Comparison of ENCODE assay signal across 9 cellular contexts in genomic region chr20:35791823-35792222, GRCh38. TPM values are rescaled to one million over a fixed set of nuclear protein-coding genes. Genes with fewer than 3 reads are reported as not detected.
DNase-seq lines count a peak whose midpoint lies in the region; ATAC-seq, FAIRE-seq and TF ChIP-seq lines count a peak whose summit lies in the region.
"Had no signal": no experiment of that assay in that cellular context is flagged by ENCODE, and none has a peak within 500 bp of the region (broad histone marks: within the 10 kb centered on the region; RNA-seq: fewer than 3 reads in every experiment).

No MANE protein-coding gene starts in this region.

- no peak overlapping the region for H2AFZ ChIP-seq in astrocyte (ENCODE audit: low read depth, low read length)

- H3K4me2 ChIP-seq in astrocyte (ENCODE audit: low read length): peak overlapping the region; percentile 48

- ATAC-seq in memory B cell (ENCODE audit: low read depth) (no peak), GM21423 (IDR thresholded peaks at IDR 0.05; ENCODE audit: unreplicated experiment) (no peak)

- TF ChIP-seq CTCF in astrocyte (IDR thresholded peaks at IDR 0.05; ENCODE audit: insufficient read depth, low read depth, low read length): no peak

- H3K36me3 Mint-ChIP-seq in astrocyte (ENCODE audit: low read depth, unreplicated experiment): peaks cover 6% of the 10 kb centered on the region
- peaks cover 8% of the 10 kb centered on the region for H3K36me3 Mint-ChIP-seq in memory B cell

- no peaks in the 10 kb centered on the region for H3K27me3 ChIP-seq in astrocyte (ENCODE audit: insufficient read depth, low read length)

- no peaks in the 10 kb centered on the region for H3K27me3 Mint-ChIP-seq in astrocyte (ENCODE audit: low read depth, unreplicated experiment)
- H3K27me3 Mint-ChIP-seq in memory B cell: no peaks in the 10 kb centered on the region

- no peaks in the 10 kb centered on the region for H3K36me3 ChIP-seq in astrocyte (ENCODE audit: insufficient read depth, low read length)

- H3K79me2 ChIP-seq in astrocyte (ENCODE audit: insufficient read depth, low read length): peaks cover 49% of the 10 kb centered on the region

- H3K4me1 ChIP-seq in astrocyte (ENCODE audit: insufficient read depth, low read length): peaks cover 7% of the 10 kb centered on the region

- H3K9ac ChIP-seq in astrocyte (ENCODE audit: low read length): peak overlapping the region; percentile 49

- H4K20me1 ChIP-seq in astrocyte (ENCODE audit: insufficient read depth, low read length): peaks cover 19% of the 10 kb centered on the region

- DNase-seq in AG08395 (ENCODE audit: low spot score): peak; percentile 72
- peak; percentile 82 for DNase-seq in HS-5 (ENCODE audit: low read depth)
- peak; percentile 91 for DNase-seq in astrocyte (ENCODE audit: low read depth)
- no peak for DNase-seq in memory B cell (ENCODE audit: low spot score in 2 of 2)
- DNase-seq in NCI-H774 (lab: John Stamatoyannopoulos, UW): no peak
- DNase-seq in H4 (ENCODE audit: low spot score): no peak
- DNase-seq in GM12892 (ENCODE audit: insufficient read length): no peak

- H3K4me3 Mint-ChIP-seq in astrocyte (ENCODE audit: unreplicated experiment) (no peak overlapping the region), memory B cell (no peak overlapping the region)

- peak overlapping the region; percentile 81 for H3K27ac ChIP-seq in astrocyte (ENCODE audit: low read depth, low read length)

- TF ChIP-seq POLR2A in GM12892 (IDR thresholded peaks at IDR 0.05; ENCODE audit: low read depth, low read length): no peak

- FAIRE-seq in astrocyte (lab: Jason Lieb, UNC) (no peak), GM12892 (lab: Jason Lieb, UNC) (no peak)
- FAIRE-seq: islet of Langerhans had no signal

- H3K27ac Mint-ChIP-seq in astrocyte (ENCODE audit: unreplicated experiment) (no peak overlapping the region), memory B cell (peak overlapping the region; percentile 56)

- no peak overlapping the region for H3K4me3 ChIP-seq in astrocyte (ENCODE audit: insufficient read depth, low read depth, low read length)

- peaks cover 6% of the 10 kb centered on the region for H3K4me1 Mint-ChIP-seq in astrocyte (ENCODE audit: low read depth, unreplicated experiment)
- peaks cover 15% of the 10 kb centered on the region for H3K4me1 Mint-ChIP-seq in memory B cell

- no peaks in the 10 kb centered on the region for H3K9me3 Mint-ChIP-seq in astrocyte (ENCODE audit: unreplicated experiment)
- H3K9me3 Mint-ChIP-seq in memory B cell: no peaks in the 10 kb centered on the region

- no peaks in the 10 kb centered on the region for H3K9me3 ChIP-seq in astrocyte (ENCODE audit: insufficient read depth, low read depth, low read length)

RNA-seq across cellular contexts. Expression of gene PHF20, which starts 20.0 kb away (rescaled TPM):
- total RNA-seq in astrocyte: 32.6 and 40.1 TPM in 2 replicates
- 12.0 and 15.0 TPM in 2 replicates for total RNA-seq in H4 (2014; rRNA removed; shearing (Covaris generic))
- polyA plus RNA-seq in GM12892 (2012; ENCODE audit: missing spikeins): 60.0 TPM

RNA-seq across cellular contexts. Expression of gene RBM39, which starts 49.8 kb away (rescaled TPM):
- total RNA-seq in astrocyte: 204 and 208 TPM in 2 replicates
- 162 and 164 TPM in 2 replicates for total RNA-seq in H4 (2014; rRNA removed; shearing (Covaris generic))
- 234 TPM for polyA plus RNA-seq in GM12892 (2012; ENCODE audit: missing spikeins)

Comparison
In these comparisons a context has a peak if more than half of its experiments do, and no peak if none do; other contexts are left out.
1. DNase-seq: peak in AG08395 (single experiment), HS-5 (single experiment) and astrocyte (single experiment); none in memory B cell (0 of 2), NCI-H774 (single experiment), H4 (single experiment) and GM12892 (single experiment).